ENCODE assay signal across 12 cellular contexts in the genomic region with DNA sequence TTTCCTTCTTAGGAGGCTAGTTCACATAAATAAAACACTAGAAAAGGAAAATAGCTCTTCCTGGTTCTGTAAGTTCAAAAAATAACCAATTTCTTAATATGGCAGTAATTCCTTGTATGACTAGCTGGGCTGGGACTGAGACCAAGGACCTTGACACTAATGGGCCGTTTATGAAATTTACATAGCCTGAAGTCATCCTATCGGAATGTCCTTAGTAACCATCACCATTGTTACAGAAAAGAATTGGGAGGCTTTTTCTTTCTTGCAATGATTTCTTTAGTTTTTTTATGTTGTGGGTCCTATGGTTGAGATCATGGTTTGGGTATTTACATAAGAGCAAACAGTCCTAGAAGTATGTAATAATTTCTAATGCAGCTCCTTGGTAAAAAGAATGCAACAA.
DNase-seq lines count a peak whose midpoint lies in the region; ATAC-seq lines count a peak whose summit lies in the region.
"Had no signal": no experiment of that assay in that cellular context is flagged by ENCODE, and none has a peak within 500 bp of the region (broad histone marks: within the 10 kb centered on the region; RNA-seq: fewer than 3 reads in every experiment).

No MANE protein-coding gene starts in this region.

- ATAC-seq in HG03442 (IDR thresholded peaks at IDR 0.05; ENCODE audit: unreplicated experiment) = no peak
- ATAC-seq in HG03439 (IDR thresholded peaks at IDR 0.05; ENCODE audit: unreplicated experiment) = no peak
- ATAC-seq: naive thymus-derived CD4-positive, alpha-beta T cell; right lobe of liver had no signal

- peak; percentile 24 for DNase-seq in HS-27A (ENCODE audit: low read depth)
- DNase-seq in amniotic stem cell (lab: John Stamatoyannopoulos, UW) = peak; percentile 47
- DNase-seq in hepatic stellate cell (ENCODE audit: low spot score) = peak; percentile 45
- DNase-seq in LoVo (ENCODE audit: low spot score) = no peak
- no peak for DNase-seq in T-helper 1 cell
- DNase-seq: activated T-cell treated with anti-CD3 and anti-CD28 coated beads, Interleukin-2, amount 50 U/mL, for 48 hours; GOT3; naive thymus-derived CD4-positive, alpha-beta T cell; NCI-H1436 treated with DMSO at 0.1 percent for 48 hours; right lobe of liver had no signal

Comparison
In these comparisons a context has a peak if more than half of its experiments do, and no peak if none do; other contexts are left out.
1. DNase-seq: peak in HS-27A (single experiment), amniotic stem cell (single experiment) and hepatic stellate cell (single experiment); none in LoVo (single experiment) and T-helper 1 cell (0 of 5).